In genomic region chr19:38444026-38444425, GRCh38 we compare ENCODE assay signal across 1 cellular context.
TF ChIP-seq lines count a peak whose summit lies in the region.

No MANE protein-coding gene starts in this region.

TF ChIP-seq in K562, 482 proteins besides CTCF, POLR2A, EP300 and RAD21:
- TF ChIP-seq, protein P1, sequence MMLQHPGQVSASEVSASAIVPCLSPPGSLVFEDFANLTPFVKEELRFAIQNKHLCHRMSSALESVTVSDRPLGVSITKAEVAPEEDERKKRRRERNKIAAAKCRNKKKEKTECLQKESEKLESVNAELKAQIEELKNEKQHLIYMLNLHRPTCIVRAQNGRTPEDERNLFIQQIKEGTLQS (IDR thresholded peaks at IDR 0.05) = peak; percentile 52; the same call in 1 of the 2 replicates
- TF ChIP-seq, protein P1 (CRISPR knock-in tag; conservative IDR thresholded peaks at IDR 0.05) = no peak
- no peak for TF ChIP-seq SMARCA4 (IDR thresholded peaks at IDR 0.05)
